ENCODE assay signal across 14 cellular contexts in genomic region chrX:43106009-43106408, GRCh38.
"Had no signal": no experiment of that assay in that cellular context is flagged by ENCODE, and none has a peak within 500 bp of the region (broad histone marks: within the 10 kb centered on the region; RNA-seq: fewer than 3 reads in every experiment).

No MANE protein-coding gene starts in this region.

- H3K9me3 Mint-ChIP-seq: brain; effector memory CD8-positive, alpha-beta T cell; mesothelial cell of epicardium; T-helper 2 cell treated with Interferon-gamma antibody and Interleukin-4, amounts not matched to agents 5 μg/mL and 100 μg/mL, for 36 hours had no signal

- DNase-seq: activated naive CD4-positive, alpha-beta T cell treated with anti-CD3 and anti-CD28 coated beads, Interleukin-2, amount 50 U/mL, for 16 hours; caudate nucleus; effector memory CD8-positive, alpha-beta T cell; esophagus squamous epithelium; heart right ventricle; left lung; stimulated activated CD4-positive, alpha-beta T cell treated with anti-CD3 and anti-CD28 coated beads, Interleukin-15, amount 100 ng/mL, for 24 hours; stimulated activated CD4-positive, alpha-beta T cell treated with anti-CD3 and anti-CD28 coated beads, Interleukin-2, amount 100 ng/mL, for 48 hours; testis; upper lobe of left lung had no signal

- H3K36me3 Mint-ChIP-seq: brain, mesothelial cell of epicardium had no signal

- H3K27ac Mint-ChIP-seq: brain; effector memory CD8-positive, alpha-beta T cell; mesothelial cell of epicardium; T-helper 2 cell treated with Interferon-gamma antibody and Interleukin-4, amounts not matched to agents 5 μg/mL and 100 μg/mL, for 36 hours had no signal

- H3K4me3 Mint-ChIP-seq: brain; effector memory CD8-positive, alpha-beta T cell; mesothelial cell of epicardium; neural crest cell; T-helper 2 cell treated with Interferon-gamma antibody and Interleukin-4, amounts not matched to agents 5 μg/mL and 100 μg/mL, for 36 hours had no signal

- ATAC-seq: effector memory CD8-positive, alpha-beta T cell; heart right ventricle; left lung had no signal

- H3K4me1 Mint-ChIP-seq: brain, neural crest cell had no signal

- H3K27me3 Mint-ChIP-seq: effector memory CD8-positive, alpha-beta T cell had no signal
